In the genomic region with DNA sequence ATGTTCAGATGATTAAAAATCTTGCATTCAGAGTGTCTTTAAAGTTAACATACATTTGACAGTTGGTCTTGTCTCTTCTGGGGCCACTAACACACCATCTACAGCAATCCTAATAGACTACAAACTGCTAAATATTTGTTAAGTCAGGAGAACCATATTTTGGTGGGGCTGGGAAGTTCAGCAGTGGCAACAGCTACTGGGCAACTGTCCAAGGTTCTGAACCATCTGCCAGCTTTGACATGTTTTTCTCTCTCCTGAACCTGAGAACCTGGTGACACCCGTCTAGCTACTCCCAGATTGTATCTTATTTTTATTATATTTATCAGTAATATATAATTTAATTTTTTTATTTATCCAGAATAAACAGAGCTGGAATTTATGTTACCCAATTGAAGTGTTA, we compare ENCODE assay signal across 10 cellular contexts.
DNase-seq lines count a peak whose midpoint lies in the region; ATAC-seq and TF ChIP-seq lines count a peak whose summit lies in the region.
"Had no signal": no experiment of that assay in that cellular context is flagged by ENCODE, and none has a peak within 500 bp of the region (broad histone marks: within the 10 kb centered on the region; RNA-seq: fewer than 3 reads in every experiment).

No MANE protein-coding gene starts in this region.

- RAD21 ChIA-PET in HCT116 (lab: Charles Lee; ENCODE audit: low non-redundant PET in 1 of 2, low total read pairs in 2 of 2, uncharacterized antibody in 2 of 2, unreplicated experiment in 2 of 2), result no interaction called here

- no peaks in the 10 kb centered on the region for H3K36me3 Mint-ChIP-seq in endothelial cell (ENCODE audit: low read depth, unreplicated experiment)

- TF ChIP-seq CTCF in HCT116 (IDR thresholded peaks at IDR 0.05 in 2 of 3, conservative IDR thresholded peaks at IDR 0.05 in 1 of 3; ENCODE audit: borderline replicate concordance in 1 of 3, insufficient read depth in 1 of 3, low read depth in 2 of 3, low read length in 2 of 3) (no peak), endothelial cell (IDR thresholded peaks at IDR 0.05; ENCODE audit: unreplicated experiment) (no peak), osteoblast (IDR thresholded peaks at IDR 0.05; ENCODE audit: extremely low read depth, low read depth, low read length) (no peak)

- no peak for ATAC-seq in HCT116
- no peak for ATAC-seq in HG03135 (IDR thresholded peaks at IDR 0.05; ENCODE audit: unreplicated experiment)

- DNase-seq in AG08396 (ENCODE audit: low spot score) (peak; percentile 14), HCT116 (ENCODE audit: low read depth, low spot score) (no peak), NCI-H460 (ENCODE audit: extremely low read depth, low read depth) (peak; percentile 4), endothelial cell (ENCODE audit: low spot score) (peak; percentile 49), CD1c-positive myeloid dendritic cell (ENCODE audit: extremely low spot score) (no peak), osteoblast (ENCODE audit: insufficient read length, low spot score, missing footprints) (no peak)
- DNase-seq in NK-92 treated with Interleukin-12 subunit alpha and Interleukin-12 subunit beta, amount 100 ng/mL, for 24 hours (lab: John Stamatoyannopoulos, UW), result no peak
- DNase-seq: activated B cell treated with CpG ODN at 0.5 μM for 24 hours, NCI-H1417 treated with DMSO at 0.1 percent for 48 hours had no signal

- H3K27me3 Mint-ChIP-seq in endothelial cell (ENCODE audit: unreplicated experiment), result no peaks in the 10 kb centered on the region
- H3K27me3 Mint-ChIP-seq: activated B cell treated with CpG ODN at 0.5 μM for 24 hours had no signal

- H3K27ac ChIP-seq in HCT116 (ENCODE audit: low read depth, low read length), result no peak overlapping the region
- H3K27ac ChIP-seq in osteoblast (ENCODE audit: low read depth, low read length), result no peak overlapping the region

- H2AFZ ChIP-seq in HCT116 (ENCODE audit: low read depth, low read length, poor library complexity, severe bottlenecking) (no peak overlapping the region), osteoblast (ENCODE audit: low read length) (no peak overlapping the region)

- CTCF ChIA-PET in HCT116 (lab: Charles Lee), result no interaction called here

- no peak overlapping the region for H3K4me3 Mint-ChIP-seq in endothelial cell (ENCODE audit: unreplicated experiment)
- H3K4me3 Mint-ChIP-seq: activated B cell treated with CpG ODN at 0.5 μM for 24 hours had no signal

- H3K9me3 Mint-ChIP-seq in endothelial cell (ENCODE audit: unreplicated experiment), result no peaks in the 10 kb centered on the region

- H3K4me3 ChIP-seq in HCT116 (replicated peaks in 1 of 2; ENCODE audit: low read depth in 1 of 2, low read length in 2 of 2) (no peak overlapping the region), osteoblast (ENCODE audit: insufficient read depth, low read length) (no peak overlapping the region)

- H4K20me1 ChIP-seq in HCT116 (ENCODE audit: insufficient read depth) (no peaks in the 10 kb centered on the region), osteoblast (ENCODE audit: insufficient read depth, low read length) (no peaks in the 10 kb centered on the region)

- H3K27ac Mint-ChIP-seq in endothelial cell (ENCODE audit: unreplicated experiment), result no peak overlapping the region
- H3K27ac Mint-ChIP-seq: activated B cell treated with CpG ODN at 0.5 μM for 24 hours had no signal

- POLR2A ChIA-PET in HCT116 (lab: Charles Lee), result no interaction called here

- H3K9ac ChIP-seq in HCT116 (ENCODE audit: low read length), result no peak overlapping the region

- H3K79me2 ChIP-seq in HCT116 (ENCODE audit: insufficient read depth, low read length), result no peaks in the 10 kb centered on the region
- H3K79me2 ChIP-seq in osteoblast (ENCODE audit: insufficient read depth, low read length), result no peaks in the 10 kb centered on the region

- no peak for TF ChIP-seq RAD21 in HCT116 (IDR thresholded peaks at IDR 0.05; ENCODE audit: low read depth)

- no TSS peak for BruUV-seq in HCT116 (replicated peaks; lab: Mats Ljungman, UMichigan)

- intact Hi-C loops in HCT116 (cut with micrococcal nuclease), result no loop called here

- H3K9me3 ChIP-seq in HCT116 (ENCODE audit: control insufficient read depth in 1 of 2, insufficient read depth in 1 of 2, low read depth in 1 of 2, low read length in 2 of 2) (no peaks in the 10 kb centered on the region), osteoblast (ENCODE audit: low read depth, low read length) (no peaks in the 10 kb centered on the region)

- H3K27me3 ChIP-seq in HCT116 (ENCODE audit: insufficient read depth, low read length) (no peaks in the 10 kb centered on the region), osteoblast (ENCODE audit: insufficient read depth, low read length) (no peaks in the 10 kb centered on the region)

- H3K9me2 ChIP-seq in HCT116 (ENCODE audit: insufficient read depth), result no peaks in the 10 kb centered on the region

- H3K4me1 Mint-ChIP-seq in endothelial cell (ENCODE audit: unreplicated experiment), result no peaks in the 10 kb centered on the region
- H3K4me1 Mint-ChIP-seq: activated B cell treated with CpG ODN at 0.5 μM for 24 hours had no signal

- no peaks in the 10 kb centered on the region for H3K36me3 ChIP-seq in HCT116 (ENCODE audit: control insufficient read depth in 1 of 2, insufficient read depth in 2 of 2, low read length in 2 of 2)
- H3K36me3 ChIP-seq in osteoblast (ENCODE audit: insufficient read depth, low read length), result no peaks in the 10 kb centered on the region

- H3K4me2 ChIP-seq in HCT116 (ENCODE audit: low read length), result no peak overlapping the region
- H3K4me2 ChIP-seq in osteoblast (ENCODE audit: insufficient read depth, low read length), result no peak overlapping the region

- TF ChIP-seq POLR2A in HCT116 (IDR thresholded peaks at IDR 0.05; ENCODE audit: borderline replicate concordance, extremely low read depth, insufficient read depth, insufficient read length), result no peak

- H3K4me1 ChIP-seq in HCT116 (ENCODE audit: control insufficient read depth in 1 of 2, insufficient read depth in 2 of 2, low read length in 2 of 2), result no peaks in the 10 kb centered on the region
- H3K4me1 ChIP-seq in osteoblast (ENCODE audit: insufficient read depth, low read length), result no peaks in the 10 kb centered on the region

TF ChIP-seq in HCT116, 20 proteins besides CTCF, POLR2A, EP300 and RAD21:
- TF ChIP-seq SRF (IDR thresholded peaks at IDR 0.05; ENCODE audit: low read depth) (no peak), ELF1 (IDR thresholded peaks at IDR 0.05; ENCODE audit: borderline replicate concordance, low read depth) (no peak), CBX3 (IDR thresholded peaks at IDR 0.05; ENCODE audit: low read depth) (no peak), POLR2AphosphoS5 (IDR thresholded peaks at IDR 0.05; ENCODE audit: low read depth, low read length) (no peak), ZFX (IDR thresholded peaks at IDR 0.05) (no peak), EGR1 (IDR thresholded peaks at IDR 0.05; ENCODE audit: low read depth) (no peak), EZH2 (IDR thresholded peaks at IDR 0.05) (no peak)
- TF ChIP-seq, protein P1, sequence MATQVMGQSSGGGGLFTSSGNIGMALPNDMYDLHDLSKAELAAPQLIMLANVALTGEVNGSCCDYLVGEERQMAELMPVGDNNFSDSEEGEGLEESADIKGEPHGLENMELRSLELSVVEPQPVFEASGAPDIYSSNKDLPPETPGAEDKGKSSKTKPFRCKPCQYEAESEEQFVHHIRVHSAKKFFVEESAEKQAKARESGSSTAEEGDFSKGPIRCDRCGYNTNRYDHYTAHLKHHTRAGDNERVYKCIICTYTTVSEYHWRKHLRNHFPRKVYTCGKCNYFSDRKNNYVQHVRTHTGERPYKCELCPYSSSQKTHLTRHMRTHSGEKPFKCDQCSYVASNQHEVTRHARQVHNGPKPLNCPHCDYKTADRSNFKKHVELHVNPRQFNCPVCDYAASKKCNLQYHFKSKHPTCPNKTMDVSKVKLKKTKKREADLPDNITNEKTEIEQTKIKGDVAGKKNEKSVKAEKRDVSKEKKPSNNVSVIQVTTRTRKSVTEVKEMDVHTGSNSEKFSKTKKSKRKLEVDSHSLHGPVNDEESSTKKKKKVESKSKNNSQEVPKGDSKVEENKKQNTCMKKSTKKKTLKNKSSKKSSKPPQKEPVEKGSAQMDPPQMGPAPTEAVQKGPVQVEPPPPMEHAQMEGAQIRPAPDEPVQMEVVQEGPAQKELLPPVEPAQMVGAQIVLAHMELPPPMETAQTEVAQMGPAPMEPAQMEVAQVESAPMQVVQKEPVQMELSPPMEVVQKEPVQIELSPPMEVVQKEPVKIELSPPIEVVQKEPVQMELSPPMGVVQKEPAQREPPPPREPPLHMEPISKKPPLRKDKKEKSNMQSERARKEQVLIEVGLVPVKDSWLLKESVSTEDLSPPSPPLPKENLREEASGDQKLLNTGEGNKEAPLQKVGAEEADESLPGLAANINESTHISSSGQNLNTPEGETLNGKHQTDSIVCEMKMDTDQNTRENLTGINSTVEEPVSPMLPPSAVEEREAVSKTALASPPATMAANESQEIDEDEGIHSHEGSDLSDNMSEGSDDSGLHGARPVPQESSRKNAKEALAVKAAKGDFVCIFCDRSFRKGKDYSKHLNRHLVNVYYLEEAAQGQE (IDR thresholded peaks at IDR 0.05; ENCODE audit: low read depth), result peak; percentile 67

Comparison
In these comparisons a context has a peak if more than half of its experiments do, and no peak if none do; other contexts are left out.
1. DNase-seq: peak in AG08396 (single experiment), NCI-H460 (single experiment) and endothelial cell (single experiment); none in HCT116 (single experiment), CD1c-positive myeloid dendritic cell (single experiment), osteoblast (single experiment) and NK-92 treated with Interleukin-12 subunit alpha and Interleukin-12 subunit beta, amount 100 ng/mL, for 24 hours (single experiment).